In genomic region chr1:46345281-46345680, GRCh38 we compare ENCODE assay signal across 1 cellular context.
TF ChIP-seq lines count a peak whose summit lies in the region.

No MANE protein-coding gene starts in this region.

TF ChIP-seq in WTC11, 78 proteins besides CTCF, POLR2A, EP300 and RAD21:
- TF ChIP-seq ZNF423 (CRISPR knock-in tag; IDR thresholded peaks at IDR 0.05), result no peak
- TF ChIP-seq ZNF532 (CRISPR knock-in tag; IDR thresholded peaks at IDR 0.05; ENCODE audit: borderline replicate concordance), result no peak
- TF ChIP-seq ATF3 (CRISPR knock-in tag; conservative IDR thresholded peaks at IDR 0.05), result no peak
- no peak for TF ChIP-seq NFYB (CRISPR knock-in tag; conservative IDR thresholded peaks at IDR 0.05; ENCODE audit: low read depth)
- no peak for TF ChIP-seq ZNF416 (CRISPR knock-in tag; IDR thresholded peaks at IDR 0.05)
- TF ChIP-seq ATF1 (CRISPR knock-in tag; IDR thresholded peaks at IDR 0.05), result no peak
- TF ChIP-seq CBFB (CRISPR knock-in tag; IDR thresholded peaks at IDR 0.05; ENCODE audit: low read depth), result no peak
- TF ChIP-seq FOXP1 (CRISPR knock-in tag; IDR thresholded peaks at IDR 0.05; ENCODE audit: borderline replicate concordance), result no peak
- TF ChIP-seq IRF1 (CRISPR knock-in tag; IDR thresholded peaks at IDR 0.05), result no peak
- no peak for TF ChIP-seq HMGA2 (CRISPR knock-in tag; IDR thresholded peaks at IDR 0.05)
- no peak for TF ChIP-seq FOXK1 (CRISPR knock-in tag; IDR thresholded peaks at IDR 0.05)
- TF ChIP-seq ZNF396 (CRISPR knock-in tag; IDR thresholded peaks at IDR 0.05; ENCODE audit: borderline replicate concordance), result no peak
- no peak for TF ChIP-seq SP1 (CRISPR knock-in tag; conservative IDR thresholded peaks at IDR 0.05)
- no peak for TF ChIP-seq E2F5 (CRISPR knock-in tag; IDR thresholded peaks at IDR 0.05)
